In the genomic region with DNA sequence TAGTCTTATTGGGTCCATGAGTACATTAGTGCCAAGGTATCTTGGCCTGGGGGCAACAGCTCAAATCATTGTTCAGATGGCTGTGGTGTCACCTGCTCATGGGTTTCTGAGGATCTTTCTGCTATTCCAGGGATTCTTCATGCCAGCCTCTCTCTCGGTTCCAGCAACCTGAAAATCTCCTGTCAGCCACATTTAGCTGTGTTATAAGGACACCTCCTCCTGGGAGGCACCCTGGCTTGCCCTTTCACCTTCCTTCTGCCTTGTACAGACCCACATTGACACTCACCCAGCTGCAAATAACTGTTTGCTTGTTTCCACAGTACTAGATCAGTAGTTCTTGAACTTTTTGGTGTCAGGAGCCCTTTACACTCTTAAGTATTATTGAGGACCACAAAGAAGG, we compare ENCODE assay signal across 22 cellular contexts.
"Had no signal": no experiment of that assay in that cellular context is flagged by ENCODE, and none has a peak within 500 bp of the region (broad histone marks: within the 10 kb centered on the region; RNA-seq: fewer than 3 reads in every experiment).

No MANE protein-coding gene starts in this region.

- H3K9me3 Mint-ChIP-seq: dendritic cell treated with granulocyte-macrophage colony-stimulating factor and Interleukin-4, amounts not matched to agents 40 ng/mL and 50 ng/mL, for 4 days; effector memory CD8-positive, alpha-beta T cell; naive thymus-derived CD8-positive, alpha-beta T cell; stimulated activated effector memory CD8-positive, alpha-beta T cell treated with anti-CD3 and anti-CD28 coated beads, Interleukin-12 subunit alpha, Interleukin-12 subunit beta, amount 100 ng/mL, for 72 hours had no signal

- H3K36me3 Mint-ChIP-seq: immature natural killer cell; naive thymus-derived CD8-positive, alpha-beta T cell; stimulated activated effector memory CD8-positive, alpha-beta T cell treated with anti-CD3 and anti-CD28 coated beads, Interleukin-12 subunit alpha, Interleukin-12 subunit beta, amount 100 ng/mL, for 72 hours had no signal

- H3K36me3 ChIP-seq: esophagus squamous epithelium, gastroesophageal sphincter, ovary, suprapubic skin, thyroid gland had no signal

- H3K27ac Mint-ChIP-seq: dendritic cell treated with granulocyte-macrophage colony-stimulating factor and Interleukin-4, amounts not matched to agents 40 ng/mL and 50 ng/mL, for 4 days; effector memory CD8-positive, alpha-beta T cell; immature natural killer cell; naive thymus-derived CD8-positive, alpha-beta T cell; progenitor cell of endocrine pancreas; stimulated activated effector memory CD8-positive, alpha-beta T cell treated with anti-CD3 and anti-CD28 coated beads, Interleukin-12 subunit alpha, Interleukin-12 subunit beta, amount 100 ng/mL, for 72 hours had no signal

- H3K4me3 Mint-ChIP-seq: dendritic cell treated with granulocyte-macrophage colony-stimulating factor and Interleukin-4, amounts not matched to agents 40 ng/mL and 50 ng/mL, for 4 days; effector memory CD8-positive, alpha-beta T cell; immature natural killer cell; naive thymus-derived CD8-positive, alpha-beta T cell; stimulated activated effector memory CD8-positive, alpha-beta T cell treated with anti-CD3 and anti-CD28 coated beads, Interleukin-12 subunit alpha, Interleukin-12 subunit beta, amount 100 ng/mL, for 72 hours had no signal

- H3K27me3 ChIP-seq: ovary, thyroid gland had no signal

- H3K4me1 ChIP-seq: gastroesophageal sphincter, thyroid gland had no signal

- H3K4me3 ChIP-seq: esophagus squamous epithelium, gastroesophageal sphincter, mucosa of descending colon, ovary, suprapubic skin, thyroid gland had no signal

- ATAC-seq: effector memory CD8-positive, alpha-beta T cell; gastroesophageal sphincter; left cardiac atrium; mucosa of descending colon; naive thymus-derived CD8-positive, alpha-beta T cell; right cardiac atrium; stimulated activated effector memory CD8-positive, alpha-beta T cell treated with anti-CD3 and anti-CD28 coated beads, Interleukin-12 subunit alpha, Interleukin-12 subunit beta, amount 100 ng/mL, for 72 hours; stimulated activated naive CD8-positive, alpha-beta T cell treated with anti-CD3 and anti-CD28 coated beads, Interleukin-15, Interleukin-2, amounts not matched to agents 100 U/mL and 50 U/mL, for 24 hours had no signal

- H3K27ac ChIP-seq: esophagus squamous epithelium, gastroesophageal sphincter, ovary, suprapubic skin, thyroid gland had no signal

- FAIRE-seq: keratinocyte, small intestine had no signal

- H3K9me3 ChIP-seq: esophagus squamous epithelium, gastroesophageal sphincter, mucosa of descending colon, ovary, suprapubic skin, thyroid gland had no signal

- DNase-seq: central memory CD4-positive, alpha-beta T cell; effector memory CD8-positive, alpha-beta T cell; esophagus squamous epithelium; foreskin fibroblast; glutamatergic neuron; immature natural killer cell; left cardiac atrium; naive thymus-derived CD8-positive, alpha-beta T cell; ovary; right cardiac atrium; small intestine; stimulated activated CD4-positive, alpha-beta T cell treated with anti-CD3 and anti-CD28 coated beads, Interleukin-4, amount 100 ng/mL, for 1 hour; stimulated activated CD8-positive, alpha-beta memory T cell treated with anti-CD3 and anti-CD28 coated beads, Interleukin-4, amount 100 ng/mL, for 48 hours; stimulated activated naive CD8-positive, alpha-beta T cell treated with anti-CD3 and anti-CD28 coated beads, Interleukin-15, Interleukin-2, amounts not matched to agents 100 U/mL and 50 U/mL, for 24 hours; thyroid gland had no signal
